Comparison of ENCODE assay signal across 11 cellular contexts in the genomic region with DNA sequence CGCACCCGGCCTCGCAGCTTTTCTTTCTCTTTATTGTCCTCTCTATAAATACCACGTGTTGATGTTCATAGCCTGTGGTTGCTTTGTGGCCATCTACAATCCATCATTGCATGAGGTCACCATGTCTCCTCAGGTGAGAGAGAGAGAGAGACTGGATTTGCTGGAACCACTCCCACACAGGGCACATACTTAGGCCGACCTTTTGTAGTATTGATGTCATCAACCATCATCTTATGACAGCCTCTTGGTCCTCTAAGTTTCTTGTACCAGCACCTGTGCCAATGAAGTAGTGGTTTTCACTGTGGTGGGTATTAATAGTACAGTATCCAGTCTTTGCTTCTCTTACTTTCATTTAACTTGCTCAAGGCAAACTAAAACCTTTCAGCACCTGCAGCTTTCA. TPM values are rescaled to one million over a fixed set of nuclear protein-coding genes. Genes with fewer than 3 reads are reported as not detected.
DNase-seq lines count a peak whose midpoint lies in the region; ATAC-seq, FAIRE-seq and TF ChIP-seq lines count a peak whose summit lies in the region.
"Had no signal": no experiment of that assay in that cellular context is flagged by ENCODE, and none has a peak within 500 bp of the region (broad histone marks: within the 10 kb centered on the region; RNA-seq: fewer than 3 reads in every experiment).

No MANE protein-coding gene starts in this region.

- TF ChIP-seq EP300 in K562 (IDR thresholded peaks at IDR 0.05; ENCODE audit: low read length) = no peak

- no peak for FAIRE-seq in K562 (lab: Jason Lieb, UNC)

- no peak for TF ChIP-seq POLR2A in K562 (conservative IDR thresholded peaks at IDR 0.05)
- TF ChIP-seq POLR2A in lower leg skin (IDR thresholded peaks at IDR 0.05) = no peak

- H3K27ac ChIP-seq in K562 (ENCODE audit: extremely low read depth, low read depth, low read length) (no peak overlapping the region), psoas muscle (peak overlapping the region; percentile 71)

- CTCF ChIA-PET in K562 (lab: Yijun Ruan, JAX; ENCODE audit: low intra/inter-chr PET ratio) = no interaction called here

- H3K4me1 ChIP-seq in K562 (replicated peaks in 1 of 2; ENCODE audit: control insufficient read depth in 2 of 2, insufficient read depth in 2 of 2, low read length in 2 of 2) = no peaks in the 10 kb centered on the region
- peaks cover 6% of the 10 kb centered on the region for H3K4me1 ChIP-seq in psoas muscle

- H3K4me2 ChIP-seq in K562 (ENCODE audit: insufficient read depth, low read length) = no peak overlapping the region

- H3K9me3 ChIP-seq in K562 (replicated peaks; ENCODE audit: control insufficient read depth, insufficient read depth, low read depth, low read length) (no peaks in the 10 kb centered on the region), psoas muscle (no peaks in the 10 kb centered on the region)

- DNase-seq in K562 (ENCODE audit: extremely low read depth in 1 of 4, low spot score in 3 of 4) (no peak), psoas muscle (peak in 1 of 2 donors; percentile 33), lower leg skin (ENCODE audit: low spot score in 2 of 2) (no peak), mucosa of gallbladder (ENCODE audit: low spot score) (no peak)
- DNase-seq in effector CD8-positive, alpha-beta T cell (lab: John Stamatoyannopoulos, UW) = no peak
- DNase-seq: DMS153 had no signal

- intact Hi-C loops in K562 (cut with micrococcal nuclease) (no loop called here), psoas muscle (cut with DNase I) (loop anchor here in 1 of 2 donors (5.0 kb wide), 1 partner anchor 422 kb away; no protein-coding TSS in a partner anchor), lower leg skin (cut with DNase I; ENCODE audit: low total_unique reads) (no loop called here)

- POLR2A ChIA-PET in K562 (lab: Yijun Ruan, JAX) = no interaction called here

- no peak overlapping the region for H2AFZ ChIP-seq in K562 (ENCODE audit: low read depth, low read length)

- no peak for TF ChIP-seq CTCF in K562 (IDR thresholded peaks at IDR 0.05 in 2 of 3, conservative IDR thresholded peaks at IDR 0.05 in 1 of 3; ENCODE audit: insufficient read depth in 2 of 3, low read depth in 1 of 3, low read length in 3 of 3)
- TF ChIP-seq CTCF in psoas muscle (IDR thresholded peaks at IDR 0.05) = no peak
- no peak for TF ChIP-seq CTCF in lower leg skin (IDR thresholded peaks at IDR 0.05)

- 39% methylated on average over 5 of the region's 5 CpGs for WGBS in K562 (ENCODE audit: insufficient coverage, low coverage, missing lambda C conversion rate)
- 41 to 55% (median 48%) methylated on average over 5 of the region's 5 CpGs for WGBS in psoas muscle, 3 donors
- 79 to 86% methylated on average over 5 of the region's 5 CpGs for WGBS in lower leg skin, 2 donors

- H3K36me3 ChIP-seq in K562 (ENCODE audit: control insufficient read depth, insufficient read depth, low read length) = no peaks in the 10 kb centered on the region
- H3K36me3 ChIP-seq in psoas muscle (ENCODE audit: insufficient read depth in 1 of 2, low read depth in 1 of 2) = no peaks in the 10 kb centered on the region

- TF ChIP-seq RAD21 in K562 (CRISPR knock-in tag; conservative IDR thresholded peaks at IDR 0.05 in 1 of 2, IDR thresholded peaks at IDR 0.05 in 1 of 2) = no peak

- no peaks in the 10 kb centered on the region for H3K79me2 ChIP-seq in K562 (ENCODE audit: control insufficient read depth, insufficient read depth, low read length)

- peak; percentile 49 for ATAC-seq in GM19468 (IDR thresholded peaks at IDR 0.05; ENCODE audit: extremely low read depth, unreplicated experiment)
- ATAC-seq in HG03354 (IDR thresholded peaks at IDR 0.05; ENCODE audit: poor library complexity, severe bottlenecking, unreplicated experiment) = peak; percentile 78
- ATAC-seq in K562 = peak; percentile 31; the same call in 2 of the 3 replicates
- peak; percentile 73 to 94 (median 90) for ATAC-seq in psoas muscle
- ATAC-seq in GM19351 (IDR thresholded peaks at IDR 0.05; ENCODE audit: unreplicated experiment) = no peak

- H3K9ac ChIP-seq in K562 (ENCODE audit: insufficient read depth in 1 of 2, low read depth in 2 of 2, low read length in 2 of 2) = no peak overlapping the region

- H3K9me1 ChIP-seq in K562 (ENCODE audit: control insufficient read depth, insufficient read depth, low read length) = no peaks in the 10 kb centered on the region

- BruUV-seq in K562 (replicated peaks; lab: Mats Ljungman, UMichigan) = no TSS peak

- H3K27me3 ChIP-seq in K562 (ENCODE audit: control insufficient read depth in 2 of 2, insufficient read depth in 2 of 2, low read length in 2 of 2) = no peaks in the 10 kb centered on the region; a peak in 2 of 5 replicates
- H3K27me3 ChIP-seq in psoas muscle (ENCODE audit: insufficient read depth in 3 of 3, low read length in 2 of 3) = no peaks in the 10 kb centered on the region

- in situ Hi-C loops in K562 (cut with MboI) = no loop called here

- no peaks in the 10 kb centered on the region for H4K20me1 ChIP-seq in K562 (replicated peaks; ENCODE audit: control insufficient read depth, insufficient read depth, low read length)

- no peak overlapping the region for H3K4me3 ChIP-seq in K562
- no peak overlapping the region for H3K4me3 ChIP-seq in psoas muscle
- H3K4me3 ChIP-seq in lower leg skin (ENCODE audit: low read depth, poor library complexity, severe bottlenecking) = no peak overlapping the region

RNA-seq across cellular contexts. Expression of gene P2RY6, which starts 22.8 kb away (rescaled TPM):
- not detected in 2 replicates for total RNA-seq in K562 (2011; cell fraction: chromatin; rRNA removed; ENCODE audit: low replicate concordance)
- total RNA-seq in K562 (2011; cell fraction: nucleolus; rRNA removed) = not detected in 2 replicates
- total RNA-seq in K562 (2011; cell fraction: nucleoplasm; rRNA removed) = not detected in 2 replicates
- not detected in 2 replicates for total RNA-seq in K562 (2014; rRNA removed)
- total RNA-seq in K562 (2014; rRNA removed; fragmentation: Illumina TruSeq; extraction: Trizol) = not detected in 2 replicates
- total RNA-seq in K562 (2015; rRNA removed; fragmentation: Illumina TruSeq; extraction: Trizol) = not detected in 2 replicates
- total RNA-seq in K562 (2021) = not detected in 2 replicates
- not detected in 2 replicates for polyA plus RNA-seq in K562 (2011; rRNA removed)
- polyA plus RNA-seq in K562 (2011; cell fraction: cytosol; rRNA removed) = not detected in 2 replicates
- polyA plus RNA-seq in K562 (2011; cell fraction: nucleus; rRNA removed) = not detected in 2 replicates
- not detected in 2 replicates for polyA plus RNA-seq in K562 (2012)
- not detected in 2 replicates for polyA plus RNA-seq in K562 (2014; fragmentation: Illumina TruSeq; extraction: Trizol)
- not detected for polyA plus RNA-seq in K562 (2014; fragmentation: Nextera tagmentation; extraction: Ambion mirVana)
- polyA plus RNA-seq in K562 (2014; rRNA removed) = not detected in 2 replicates
- not detected in 2 replicates for polyA minus RNA-seq in K562 (2011; rRNA and poly(A)+ RNA removed)
- polyA minus RNA-seq in K562 (2011; cell fraction: cytosol; rRNA and poly(A)+ RNA removed) = not detected in 2 replicates
- polyA minus RNA-seq in K562 (2011; cell fraction: nucleus; rRNA and poly(A)+ RNA removed) = not detected in 2 replicates
- 1 to 10 TPM in 3 of 4 donors, under 1 TPM in 1; 0.96 to 2.5 (median 1.5) TPM for total RNA-seq in psoas muscle
- polyA plus RNA-seq in psoas muscle = 1 to 10 TPM in 2 of 3 donors, under 1 TPM in 1; 0.59 to 1.6 (median 1.2) TPM
- under 1 TPM in 2 of 4 donors, not detected in 2; 0.46 to 0.81 TPM for total RNA-seq in lower leg skin
- total RNA-seq in mucosa of gallbladder = 2.9 TPM
- total RNA-seq: NCI-H460; T-helper 1 cell treated with Interleukin-12 subunit alpha and Interleukin-12 subunit beta and Interleukin-4 antibody, amounts not matched to agents 30 ng/mL and 1 ng/mL, for 36 hours had no signal

RNA-seq across cellular contexts. Expression of gene P2RY2, which starts 31.2 kb away (rescaled TPM):
- total RNA-seq in K562 (2011; cell fraction: chromatin; rRNA removed; ENCODE audit: low replicate concordance) = not detected in 2 replicates
- not detected in 2 replicates for total RNA-seq in K562 (2011; cell fraction: nucleolus; rRNA removed)
- not detected in 2 replicates for total RNA-seq in K562 (2011; cell fraction: nucleoplasm; rRNA removed)
- total RNA-seq in K562 (2014; rRNA removed) = not detected in 2 replicates
- total RNA-seq in K562 (2014; rRNA removed; fragmentation: Illumina TruSeq; extraction: Trizol) = not detected in 2 replicates
- total RNA-seq in K562 (2015; rRNA removed; fragmentation: Illumina TruSeq; extraction: Trizol) = not detected in 2 replicates
- total RNA-seq in K562 (2021) = not detected in 2 replicates
- polyA plus RNA-seq in K562 (2011; rRNA removed) = not detected in 2 replicates
- not detected in 2 replicates for polyA plus RNA-seq in K562 (2011; cell fraction: cytosol; rRNA removed)
- polyA plus RNA-seq in K562 (2011; cell fraction: nucleus; rRNA removed) = not detected in 2 replicates
- not detected in 2 replicates for polyA plus RNA-seq in K562 (2012)
- polyA plus RNA-seq in K562 (2014; fragmentation: Illumina TruSeq; extraction: Trizol) = not detected in 2 replicates
- polyA plus RNA-seq in K562 (2014; fragmentation: Nextera tagmentation; extraction: Ambion mirVana) = not detected
- polyA plus RNA-seq in K562 (2014; rRNA removed) = not detected in 2 replicates
- not detected in 2 replicates for polyA minus RNA-seq in K562 (2011; rRNA and poly(A)+ RNA removed)
- not detected in 2 replicates for polyA minus RNA-seq in K562 (2011; cell fraction: cytosol; rRNA and poly(A)+ RNA removed)
- polyA minus RNA-seq in K562 (2011; cell fraction: nucleus; rRNA and poly(A)+ RNA removed) = not detected in 2 replicates
- total RNA-seq in psoas muscle = 10 to 100 TPM; 18.7 to 90.9 (median 43.8) TPM
- polyA plus RNA-seq in psoas muscle = 10 to 100 TPM; 43.8 to 50.9 (median 44.9) TPM
- total RNA-seq in lower leg skin = 1 to 10 TPM; 3.2 to 8.7 (median 5.1) TPM
- 12.6 TPM for total RNA-seq in mucosa of gallbladder
- total RNA-seq: NCI-H460; T-helper 1 cell treated with Interleukin-12 subunit alpha and Interleukin-12 subunit beta and Interleukin-4 antibody, amounts not matched to agents 30 ng/mL and 1 ng/mL, for 36 hours had no signal

RNA-seq across cellular contexts. Expression of gene ARHGEF17, which starts 58.8 kb away (rescaled TPM):
- 0.55 and 6.0 TPM in 2 replicates for total RNA-seq in K562 (2011; cell fraction: chromatin; rRNA removed; ENCODE audit: low replicate concordance)
- 2.4 and 4.8 TPM in 2 replicates for total RNA-seq in K562 (2011; cell fraction: nucleolus; rRNA removed)
- total RNA-seq in K562 (2011; cell fraction: nucleoplasm; rRNA removed) = 1.3 and 1.6 TPM in 2 replicates
- 0.09 and 0.20 TPM in 2 replicates for total RNA-seq in K562 (2014; rRNA removed)
- total RNA-seq in K562 (2014; rRNA removed; fragmentation: Illumina TruSeq; extraction: Trizol) = 0.03 and 0.07 TPM in 2 replicates
- total RNA-seq in K562 (2015; rRNA removed; fragmentation: Illumina TruSeq; extraction: Trizol) = 0.04 and 0.23 TPM in 2 replicates
- 0.29 and 0.53 TPM in 2 replicates for total RNA-seq in K562 (2021)
- 0.68 and 1.2 TPM in 2 replicates for polyA plus RNA-seq in K562 (2011; rRNA removed)
- polyA plus RNA-seq in K562 (2011; cell fraction: cytosol; rRNA removed) = 0.96 and 2.9 TPM in 2 replicates
- 5.2 and 8.3 TPM in 2 replicates for polyA plus RNA-seq in K562 (2011; cell fraction: nucleus; rRNA removed)
- polyA plus RNA-seq in K562 (2012) = 0.25 and 0.31 TPM in 2 replicates
- polyA plus RNA-seq in K562 (2014; fragmentation: Illumina TruSeq; extraction: Trizol) = 0.10 and 0.17 TPM in 2 replicates
- not detected for polyA plus RNA-seq in K562 (2014; fragmentation: Nextera tagmentation; extraction: Ambion mirVana)
- polyA plus RNA-seq in K562 (2014; rRNA removed) = 0.09 and 0.17 TPM in 2 replicates
- polyA minus RNA-seq in K562 (2011; rRNA and poly(A)+ RNA removed) = 1.3 and 1.4 TPM in 2 replicates
- 0.57 and 1.4 TPM in 2 replicates for polyA minus RNA-seq in K562 (2011; cell fraction: cytosol; rRNA and poly(A)+ RNA removed)
- polyA minus RNA-seq in K562 (2011; cell fraction: nucleus; rRNA and poly(A)+ RNA removed) = 3.7 and 4.0 TPM in 2 replicates
- total RNA-seq in psoas muscle = 10 to 100 TPM; 10.8 to 38.4 (median 15.5) TPM
- 1 to 10 TPM; 5.7 to 7.9 (median 6.9) TPM for polyA plus RNA-seq in psoas muscle
- 10 to 100 TPM; 10.2 to 18.8 (median 14.7) TPM for total RNA-seq in lower leg skin
- total RNA-seq in mucosa of gallbladder = 69.2 TPM
- total RNA-seq: T-helper 1 cell treated with Interleukin-12 subunit alpha and Interleukin-12 subunit beta and Interleukin-4 antibody, amounts not matched to agents 30 ng/mL and 1 ng/mL, for 36 hours had no signal

Comparison
In these comparisons a context has a peak if more than half of its experiments do, and no peak if none do; other contexts are left out.
1. RNA of gene P2RY2, which starts 31.2 kb away (total RNA-seq): 18.7 to 90.9 TPM in psoas muscle, 12.6 TPM in mucosa of gallbladder (single experiment) and 3.2 to 8.7 TPM in lower leg skin; not detected in K562; every median in the first group is over 4 times any median in the second.